Comparison of ENCODE assay signal across 21 cellular contexts in genomic region chr5:142545653-142546322, GRCh38.
DNase-seq lines count a peak whose midpoint lies in the region; ATAC-seq and TF ChIP-seq lines count a peak whose summit lies in the region.
"Had no signal": no experiment of that assay in that cellular context is flagged by ENCODE, and none has a peak within 500 bp of the region (broad histone marks: within the 10 kb centered on the region; RNA-seq: fewer than 3 reads in every experiment).

No MANE protein-coding gene starts in this region.

- H3K27me3 ChIP-seq in ascending aorta (no peaks in the 10 kb centered on the region), parathyroid adenoma (ENCODE audit: control insufficient read depth, insufficient read depth, low read length) (no peaks in the 10 kb centered on the region), suprapubic skin (no peaks in the 10 kb centered on the region)
- H3K27me3 ChIP-seq: colonic mucosa, sigmoid colon had no signal

- TF ChIP-seq POLR2A in suprapubic skin (IDR thresholded peaks at IDR 0.05), result no peak

- H3K4me2 ChIP-seq in parathyroid adenoma (ENCODE audit: low read length), result no peak overlapping the region

- H3K4me1 ChIP-seq in ascending aorta (peaks cover 0 to 27% of the 10 kb centered on the region in 2 donors), parathyroid adenoma (peaks cover 5% of the 10 kb centered on the region), suprapubic skin (peaks cover 12% of the 10 kb centered on the region)
- H3K4me1 ChIP-seq: colonic mucosa had no signal

- H3K36me3 ChIP-seq in ascending aorta (no peaks in the 10 kb centered on the region), parathyroid adenoma (ENCODE audit: control insufficient read depth, insufficient read depth, low read length) (no peaks in the 10 kb centered on the region), suprapubic skin (no peaks in the 10 kb centered on the region)
- H3K36me3 ChIP-seq: colonic mucosa, sigmoid colon had no signal

- no peak overlapping the region for H3K9ac ChIP-seq in parathyroid adenoma

- H3K27ac ChIP-seq in ascending aorta, result peak overlapping the region; percentile 63 to 68
- H3K27ac ChIP-seq in parathyroid adenoma, result peak overlapping the region; percentile 6
- no peak overlapping the region for H3K27ac ChIP-seq in suprapubic skin
- H3K27ac ChIP-seq: colonic mucosa, sigmoid colon had no signal

- no peaks in the 10 kb centered on the region for H3K9me3 ChIP-seq in ascending aorta
- no peaks in the 10 kb centered on the region for H3K9me3 ChIP-seq in parathyroid adenoma (ENCODE audit: control insufficient read depth, low read length)
- H3K9me3 ChIP-seq in suprapubic skin, result no peaks in the 10 kb centered on the region
- H3K9me3 ChIP-seq: colonic mucosa, mucosa of descending colon, sigmoid colon, SK-N-SH had no signal

- no peak overlapping the region for H2AFZ ChIP-seq in parathyroid adenoma

- intact Hi-C loops in ascending aorta (cut with DNase I), result loop anchor here (5.0 to 10.0 kb wide), 2 partner anchors 218 to 531 kb away; partner anchors contain the start of genes GNPDA1 and SPRY4

- DNase-seq in H4 (ENCODE audit: low spot score) (peak; percentile 12), ascending aorta (ENCODE audit: low spot score in 2 of 2) (no peak), fibroblast of pulmonary artery (ENCODE audit: low read depth) (peak; percentile 92), suprapubic skin (ENCODE audit: low spot score in 2 of 2) (no peak), dedifferentiated amniotic fluid mesenchymal stem cell (ENCODE audit: extremely low spot score) (no peak)
- DNase-seq in stimulated activated CD4-positive, alpha-beta T cell treated with anti-CD3 and anti-CD28 coated beads, Interleukin-15, amount 100 ng/mL, for 24 hours, result no peak
- DNase-seq: activated CD4-positive, alpha-beta T cell treated with anti-CD3 and anti-CD28 coated beads for 1 hour; activated effector memory CD4-positive, alpha-beta T cell treated with Interleukin-2 at 50 U/mL for 16 hours; amniotic stem cell; colonic mucosa; KG1; mucosa of descending colon; NCI-H1092 treated with DMSO at 0.1 percent for 48 hours; nucleus accumbens; PC-3; sigmoid colon; SK-N-SH; stimulated activated CD4-positive, alpha-beta T cell treated with anti-CD3 and anti-CD28 coated beads, Interleukin-4, amount 100 ng/mL, for 1 hour; T-helper 9 cell had no signal

- WGBS in suprapubic skin, result 76% methylated on average over 3 of the region's 3 CpGs

- H3K4me3 ChIP-seq in ascending aorta (no peak overlapping the region), fibroblast of pulmonary artery (replicated peaks; ENCODE audit: low read depth, low read length) (no peak overlapping the region), parathyroid adenoma (ENCODE audit: low read depth, low read length) (no peak overlapping the region), suprapubic skin (no peak overlapping the region)
- H3K4me3 ChIP-seq: colonic mucosa, mucosa of descending colon, sigmoid colon had no signal

- TF ChIP-seq CTCF in ascending aorta (IDR thresholded peaks at IDR 0.05) (no peak), fibroblast of pulmonary artery (IDR thresholded peaks at IDR 0.05; ENCODE audit: low read length, missing control alignments) (no peak), parathyroid adenoma (IDR thresholded peaks at IDR 0.05) (no peak), suprapubic skin (IDR thresholded peaks at IDR 0.05) (no peak)

- ATAC-seq in HG03025 (IDR thresholded peaks at IDR 0.05; ENCODE audit: low FRiP score, unreplicated experiment), result no peak
- ATAC-seq: mucosa of descending colon, PC-3 had no signal

- no peaks in the 10 kb centered on the region for H3K79me2 ChIP-seq in parathyroid adenoma

- no peak for TF ChIP-seq EP300 in suprapubic skin (IDR thresholded peaks at IDR 0.05)

Comparison
In these comparisons a context has a peak if more than half of its experiments do, and no peak if none do; other contexts are left out.
1. DNase-seq: peak in H4 (single experiment) and fibroblast of pulmonary artery (single experiment); none in ascending aorta (0 of 2), stimulated activated CD4-positive, alpha-beta T cell treated with anti-CD3 and anti-CD28 coated beads, Interleukin-15, amount 100 ng/mL, for 24 hours (single experiment), suprapubic skin (0 of 2) and dedifferentiated amniotic fluid mesenchymal stem cell (single experiment).